ENCODE assay signal across 10 cellular contexts in genomic region chr6:111614833-111615582, GRCh38. TPM values are rescaled to one million over a fixed set of nuclear protein-coding genes. Genes with fewer than 3 reads are reported as not detected.
A peak's percentile ranks its signal among the peaks of the same experiment; 100 is the strongest.
DNase-seq lines count a peak whose midpoint lies in the region; ATAC-seq and TF ChIP-seq lines count a peak whose summit lies in the region.
"Had no signal": no experiment of that assay in that cellular context is flagged by ENCODE, and none has a peak within 500 bp of the region (broad histone marks: within the 10 kb centered on the region; RNA-seq: fewer than 3 reads in every experiment).

No MANE protein-coding gene starts in this region.

- no peak overlapping the region for H3K4ac ChIP-seq in mesendoderm (ENCODE audit: low read depth, low read length)

- DNase-seq in CMK (ENCODE audit: low read depth) (peak; percentile 2), LoVo (ENCODE audit: low spot score) (peak; percentile 44), WERI-Rb-1 (peak; percentile 83), mesendoderm (peak; percentile 75), RKO (ENCODE audit: low spot score) (no peak), G401 (ENCODE audit: low spot score) (no peak), T1000 (lab: John Stamatoyannopoulos, UW) (no peak)
- DNase-seq: NCI-H1694 had no signal

- ATAC-seq in HG03565 (IDR thresholded peaks at IDR 0.05; ENCODE audit: unreplicated experiment), result no peak

- WGBS in mesendoderm (ENCODE audit: extremely low coverage, insufficient coverage, low lambda C conversion rate), result no CpG with 5 or more reads among the region's 12 CpGs

- H2BK120ac ChIP-seq in mesendoderm (ENCODE audit: low read depth, low read length), result no peak overlapping the region

- no peak overlapping the region for H2BK15ac ChIP-seq in mesendoderm (replicated peaks; ENCODE audit: low read depth)

- H3K9ac ChIP-seq in mesendoderm (ENCODE audit: low read length), result no peak overlapping the region

- H2BK5ac ChIP-seq in mesendoderm (ENCODE audit: low read length), result no peak overlapping the region

- H3K36me3 ChIP-seq in WERI-Rb-1 (no peaks in the 10 kb centered on the region), mesendoderm (ENCODE audit: control insufficient read depth, insufficient read depth, low read length) (no peaks in the 10 kb centered on the region)

- in situ Hi-C loops in G401 (cut with HindIII; ENCODE audit: low sequenced_read_pairs), result no loop called here

- no peak overlapping the region for H4K8ac ChIP-seq in mesendoderm (ENCODE audit: low read depth, low read length)

- no peak overlapping the region for H3K56ac ChIP-seq in mesendoderm (ENCODE audit: low read length)

- H3K27me3 ChIP-seq in WERI-Rb-1 (ENCODE audit: insufficient read depth, low read depth, severe bottlenecking) (no peaks in the 10 kb centered on the region), mesendoderm (ENCODE audit: insufficient read depth, low read length, poor library complexity) (no peaks in the 10 kb centered on the region)

- H3K27ac ChIP-seq in WERI-Rb-1 (no peak overlapping the region), mesendoderm (ENCODE audit: low read depth, low read length) (no peak overlapping the region)
- H3K27ac ChIP-seq: C4-2B had no signal

- H3K79me2 ChIP-seq in mesendoderm (ENCODE audit: control insufficient read depth, insufficient read depth, low read length), result no peaks in the 10 kb centered on the region

- H3K9me3 ChIP-seq in WERI-Rb-1 (ENCODE audit: severe bottlenecking), result no peaks in the 10 kb centered on the region

- no peak overlapping the region for H3K18ac ChIP-seq in mesendoderm (ENCODE audit: low read length)

- H2AK5ac ChIP-seq in mesendoderm (ENCODE audit: low read length), result no peak overlapping the region

- H3K4me2 ChIP-seq in mesendoderm (ENCODE audit: low read length), result no peak overlapping the region

- H4K5ac ChIP-seq in mesendoderm (ENCODE audit: low read length), result no peak overlapping the region

- H3K79me1 ChIP-seq in mesendoderm (ENCODE audit: low read length), result no peaks in the 10 kb centered on the region

- H3K23ac ChIP-seq in mesendoderm (ENCODE audit: low read length), result no peak overlapping the region

- H3K4me1 ChIP-seq in mesendoderm (ENCODE audit: control insufficient read depth, low read depth, low read length), result no peaks in the 10 kb centered on the region

- no peak for TF ChIP-seq CTCF in WERI-Rb-1 (IDR thresholded peaks at IDR 0.05; ENCODE audit: low read depth, low read length)

- H3K4me3 ChIP-seq in WERI-Rb-1 (ENCODE audit: low read depth, low read length) (no peak overlapping the region; the same call in 1 of the 2 replicates), mesendoderm (ENCODE audit: low read length) (no peak overlapping the region)

RNA-seq across cellular contexts. Expression of gene TRAF3IP2, which starts 9.3 kb away (rescaled TPM):
- 23.9 TPM for polyA plus RNA-seq in mesendoderm (2013, experiment 1 of 2)
- 23.3 TPM for polyA plus RNA-seq in mesendoderm (2013, experiment 2 of 2)
- 21.8 and 22.4 TPM in 2 replicates for total RNA-seq in G401 (2014; rRNA removed; shearing (Covaris generic))

Comparison
In these comparisons a context has a peak if more than half of its experiments do, and no peak if none do; other contexts are left out.
1. DNase-seq: peak in CMK (single experiment), LoVo (single experiment), WERI-Rb-1 (single experiment) and mesendoderm (single experiment); none in RKO (single experiment), G401 (single experiment) and T1000 (single experiment).